In the genomic region with DNA sequence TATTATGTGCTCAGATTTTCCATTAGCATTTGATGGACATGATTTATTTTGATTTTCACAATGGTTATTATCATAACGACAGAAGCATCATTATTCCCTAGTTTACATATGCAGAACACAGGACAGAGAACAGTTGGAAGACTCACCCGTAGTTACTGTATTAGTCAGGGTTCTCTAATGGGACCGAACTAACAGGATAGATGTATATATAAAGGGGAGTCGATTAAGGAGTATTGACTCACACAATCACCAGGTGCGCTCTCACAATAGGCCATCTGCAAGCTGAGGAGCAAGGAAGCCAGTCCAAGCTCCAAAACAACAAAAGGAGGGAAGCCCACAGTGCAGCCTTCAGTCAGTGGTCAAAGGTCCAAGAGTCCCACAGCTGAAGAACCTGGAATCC, we compare ENCODE assay signal across 12 cellular contexts.
DNase-seq lines count a peak whose midpoint lies in the region; TF ChIP-seq lines count a peak whose summit lies in the region.
"Had no signal": no experiment of that assay in that cellular context is flagged by ENCODE, and none has a peak within 500 bp of the region (broad histone marks: within the 10 kb centered on the region; RNA-seq: fewer than 3 reads in every experiment).

No MANE protein-coding gene starts in this region.

- DNase-seq in NCI-H510A treated with DMSO at 0.1 percent for 48 hours (lab: John Stamatoyannopoulos, UW), result peak; percentile 62
- no peak for DNase-seq in NCI-H510A (lab: John Stamatoyannopoulos, UW)
- peak; percentile 12 to 34 for DNase-seq in NCI-H1930 (lab: John Stamatoyannopoulos, UW)
- DNase-seq in esophagus squamous epithelium (lab: John Stamatoyannopoulos, UW), result no peak
- no peak for DNase-seq in NCI-H1105 (lab: John Stamatoyannopoulos, UW)
- DNase-seq in NCI-H2029 (lab: John Stamatoyannopoulos, UW), result no peak
- DNase-seq in NCI-H1436 treated with DMSO at 0.1 percent for 48 hours (lab: John Stamatoyannopoulos, UW), result no peak
- DNase-seq: Calu3; CD8-positive, alpha-beta T cell; GM23248 had no signal

- peaks cover 0 to 12% (median 0%) of the 10 kb centered on the region in 4 donors for H3K27me3 ChIP-seq in esophagus squamous epithelium
- H3K27me3 ChIP-seq: BLaER1 treated with 17β-estradiol and CSF1 and Interleukin-3, amounts not matched to agents 10 nM and 100 nM had no signal

- 26 to 40% methylated on average over 5 of the region's 5 CpGs for WGBS in esophagus squamous epithelium, 2 donors

- H3K27ac ChIP-seq in esophagus squamous epithelium, result peak overlapping the region in 3 of 4 donors; percentile 55 to 84 (median 73)
- H3K27ac ChIP-seq: BLaER1 treated with 17β-estradiol and CSF1 and Interleukin-3, amounts not matched to agents 10 nM and 100 nM; GM23248 had no signal

- H3K4me1 ChIP-seq in esophagus squamous epithelium, result peaks cover 0 to 57% (median 10%) of the 10 kb centered on the region in 3 donors
- H3K4me1 ChIP-seq: BLaER1 treated with 17β-estradiol and CSF1 and Interleukin-3, amounts not matched to agents 10 nM and 100 nM; HAP-1 had no signal

- TF ChIP-seq POLR2A in esophagus squamous epithelium (IDR thresholded peaks at IDR 0.05), result no peak

- no peaks in the 10 kb centered on the region for H3K9me3 ChIP-seq in esophagus squamous epithelium
- H3K9me3 ChIP-seq: HAP-1 had no signal

- no peak overlapping the region for H3K4me3 ChIP-seq in esophagus squamous epithelium
- H3K4me3 ChIP-seq: BLaER1 treated with 17β-estradiol and CSF1 and Interleukin-3, amounts not matched to agents 10 nM and 100 nM; GM23248; HAP-1 had no signal

- H3K36me3 ChIP-seq in esophagus squamous epithelium, result no peaks in the 10 kb centered on the region
- H3K36me3 ChIP-seq: BLaER1 treated with 17β-estradiol and CSF1 and Interleukin-3, amounts not matched to agents 10 nM and 100 nM; HAP-1 had no signal

- intact Hi-C loops in esophagus squamous epithelium (cut with DNase I), result no loop called here

- no peak for TF ChIP-seq CTCF in esophagus squamous epithelium (IDR thresholded peaks at IDR 0.05)

Comparison
In these comparisons a context has a peak if more than half of its experiments do, and no peak if none do; other contexts are left out.
1. DNase-seq: peak in NCI-H510A treated with DMSO at 0.1 percent for 48 hours (single experiment) and NCI-H1930 (2 of 2); none in NCI-H510A (single experiment), esophagus squamous epithelium (single experiment), NCI-H1105 (single experiment), NCI-H2029 (single experiment) and NCI-H1436 treated with DMSO at 0.1 percent for 48 hours (single experiment).